ENCODE assay signal across 8 cellular contexts in genomic region chr19:1172353-1173159, GRCh38. TPM values are rescaled to one million over a fixed set of nuclear protein-coding genes. Genes with fewer than 3 reads are reported as not detected.
DNase-seq lines count a peak whose midpoint lies in the region; ATAC-seq, FAIRE-seq and TF ChIP-seq lines count a peak whose summit lies in the region.

No MANE protein-coding gene starts in this region.

- peak overlapping the region; percentile 95 for H3K27ac Mint-ChIP-seq in MCF 10A (ENCODE audit: low read depth, unreplicated experiment)

- FAIRE-seq in small intestine (lab: Jason Lieb, UNC) = no peak

- H3K27ac ChIP-seq in small intestine (ENCODE audit: low read depth in 1 of 2, low read length in 1 of 2) = peak overlapping the region; percentile 91 to 94

- CTCF ChIA-PET in MCF 10A (lab: Yijun Ruan, JAX) = no interaction called here

- no peaks in the 10 kb centered on the region for H3K27me3 Mint-ChIP-seq in MCF 10A (ENCODE audit: insufficient read depth, unreplicated experiment)

- H3K9me3 Mint-ChIP-seq in MCF 10A (ENCODE audit: unreplicated experiment) = no peaks in the 10 kb centered on the region

- ATAC-seq in GM21515 (IDR thresholded peaks at IDR 0.05; ENCODE audit: unreplicated experiment) = no peak

- POLR2A ChIA-PET in MCF 10A (lab: Yijun Ruan, JAX) = interaction anchor here (0.6 to 1.5 kb wide), 9 partner anchors 8 to 151 kb away, joined by 3 to 5 read pairs (median 4); partner anchors contain the start of genes ABCA7, GPX4 and RNU6-2

- no peaks in the 10 kb centered on the region for H3K36me3 ChIP-seq in small intestine (ENCODE audit: control insufficient read depth in 2 of 2, insufficient read depth in 2 of 2, low read length in 2 of 2)

- intact Hi-C loops in MCF 10A (cut with micrococcal nuclease) = no loop called here

- H3K9me3 ChIP-seq in small intestine (ENCODE audit: control insufficient read depth, low read depth) = no peaks in the 10 kb centered on the region

- H3K36me3 Mint-ChIP-seq in MCF 10A (ENCODE audit: insufficient read depth, unreplicated experiment) = peaks cover 16% of the 10 kb centered on the region

- DNase-seq in COLO829 (ENCODE audit: low spot score) (peak; percentile 55), NCI-H2171 (lab: John Stamatoyannopoulos, UW) (peak; percentile 38), MCF 10A (ENCODE audit: unreplicated experiment) (peak; percentile 83), iPS-NIHi7 (ENCODE audit: extremely low spot score) (peak; percentile 61), small intestine (peak; percentile 68), NCI-H2081 (lab: John Stamatoyannopoulos, UW) (no peak), NCI-H524 treated with DMSO at 0.1 percent for 48 hours (lab: John Stamatoyannopoulos, UW) (no peak)

- no peak for TF ChIP-seq CTCF in MCF 10A (IDR thresholded peaks at IDR 0.05; ENCODE audit: unreplicated experiment)

- peaks cover 0 to 2% of the 10 kb centered on the region in 2 donors for H3K4me1 ChIP-seq in small intestine (ENCODE audit: control insufficient read depth in 2 of 2, insufficient read depth in 1 of 2, low read depth in 1 of 2, low read length in 1 of 2)

- BruUV-seq in MCF 10A (replicated peaks; lab: Mats Ljungman, UMichigan) = TSS peak; percentile 1

- peak overlapping the region; percentile 92 to 93 for H3K4me3 ChIP-seq in small intestine (ENCODE audit: low read depth in 1 of 2, low read length in 2 of 2)

- peaks cover 28% of the 10 kb centered on the region for H3K4me1 Mint-ChIP-seq in MCF 10A (ENCODE audit: insufficient read depth, unreplicated experiment)

- H3K27me3 ChIP-seq in small intestine (ENCODE audit: control insufficient read depth in 2 of 2, insufficient read depth in 2 of 2, low read length in 2 of 2) = no peaks in the 10 kb centered on the region

- 19 to 34% (median 28%) methylated on average over 27 to 35 of the region's 36 CpGs for WGBS in small intestine, 3 donors

- H3K4me3 Mint-ChIP-seq in MCF 10A (ENCODE audit: unreplicated experiment) = peak overlapping the region; percentile 75

RNA-seq across cellular contexts. Expression of gene SBNO2, which starts 1.5 kb away (rescaled TPM):
- 99.6 and 123 TPM in 2 replicates for total RNA-seq in MCF 10A (2022)
- polyA plus RNA-seq in small intestine = 10 to 100 TPM; 19.7 to 32.1 (median 19.7) TPM

RNA-seq across cellular contexts. Expression of gene STK11, which starts 33.0 kb away (rescaled TPM):
- 63.1 and 65.6 TPM in 2 replicates for total RNA-seq in MCF 10A (2022)
- polyA plus RNA-seq in small intestine = 10 to 100 TPM; 65.8 to 86.2 (median 66.9) TPM

Comparison
In these comparisons a context has a peak if more than half of its experiments do, and no peak if none do; other contexts are left out.
1. DNase-seq: peak in COLO829 (single experiment), NCI-H2171 (single experiment), MCF 10A (single experiment), iPS-NIHi7 (single experiment) and small intestine (single experiment); none in NCI-H2081 (0 of 2) and NCI-H524 treated with DMSO at 0.1 percent for 48 hours (single experiment).